Comparison of ENCODE assay signal across 8 cellular contexts in the genomic region with DNA sequence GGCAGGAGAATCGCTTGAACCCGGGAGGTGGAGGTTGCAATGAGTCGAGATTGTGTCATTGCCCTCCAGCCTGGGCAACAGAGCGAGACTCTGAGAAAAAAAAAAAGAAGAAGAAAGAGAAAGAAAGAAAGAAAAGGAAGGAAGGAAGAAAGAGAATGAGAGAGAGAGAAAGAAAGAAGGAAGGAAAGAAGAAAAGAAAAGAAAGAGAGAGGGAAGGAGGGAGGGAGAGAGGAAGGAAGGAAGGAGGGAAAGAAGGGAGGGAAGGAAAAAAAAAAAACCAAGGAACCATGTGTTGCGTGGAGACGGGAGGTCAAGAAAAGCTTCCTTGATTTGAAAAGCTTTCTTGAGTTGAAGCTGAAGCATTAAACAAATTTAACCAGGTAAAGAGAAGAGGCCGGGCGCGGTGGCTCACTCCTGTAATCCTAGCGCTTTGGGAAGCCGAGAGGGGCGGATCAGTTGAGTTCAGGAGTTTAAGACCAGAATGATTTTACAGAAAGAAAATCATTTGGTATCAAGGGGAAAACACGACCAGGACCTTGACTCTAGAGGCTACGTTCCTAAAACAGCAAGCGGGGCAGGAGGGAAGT.
DNase-seq lines count a peak whose midpoint lies in the region; ATAC-seq and TF ChIP-seq lines count a peak whose summit lies in the region.

No MANE protein-coding gene starts in this region.

- H3K4me3 ChIP-seq in Caco-2 (ENCODE audit: low read depth, low read length) (peak overlapping the region; percentile 46), duodenal mucosa (ENCODE audit: low read depth in 1 of 2, low read length in 2 of 2) (peak overlapping the region; percentile 72 to 77)

- H3K27me3 Mint-ChIP-seq in Caco-2 (ENCODE audit: insufficient read depth, unreplicated experiment) (no peaks in the 10 kb centered on the region), IgD-negative memory B cell (no peaks in the 10 kb centered on the region), nephron progenitor cell (ENCODE audit: low read depth, poor library complexity) (peaks cover 10% of the 10 kb centered on the region)

- intact Hi-C loops in Caco-2 (cut with micrococcal nuclease; ENCODE audit: unreplicated experiment): loop anchor here (1.0 kb wide), 1 partner anchor 30 kb away; no protein-coding TSS in a partner anchor

- DNase-seq in Caco-2 (no peak), nephron progenitor cell (no peak), NCI-H146 treated with DMSO at 0.1 percent for 48 hours (lab: John Stamatoyannopoulos, UW; ENCODE audit: unreplicated experiment) (no peak), kidney tubule cell (ENCODE audit: low spot score) (no peak), islet precursor cell (no peak)

- H3K4me1 Mint-ChIP-seq in Caco-2 (ENCODE audit: low read depth, unreplicated experiment) (peaks cover 24% of the 10 kb centered on the region), IgD-negative memory B cell (peaks cover 19 to 25% (median 24%) of the 10 kb centered on the region in 3 donors), nephron progenitor cell (peaks cover 42% of the 10 kb centered on the region)

- H3K27ac Mint-ChIP-seq in Caco-2 (ENCODE audit: unreplicated experiment) (peak overlapping the region; percentile 72), IgD-negative memory B cell (peak overlapping the region; percentile 81 to 87 (median 87)), nephron progenitor cell (no peak overlapping the region)

- H3K4me1 ChIP-seq in Caco-2 (0 out of 2 replicates have a peak, but pooled peaks cover 6% of the 10 kb centered on the region), duodenal mucosa (ENCODE audit: control insufficient read depth in 1 of 2, insufficient read depth in 2 of 2, low read length in 2 of 2) (peaks cover 0 to 11% of the 10 kb centered on the region in 2 donors)

- H3K4me3 Mint-ChIP-seq in Caco-2 (ENCODE audit: unreplicated experiment) (peak overlapping the region; percentile 75), IgD-negative memory B cell (peak overlapping the region; percentile 81 to 95 (median 91)), nephron progenitor cell (peak overlapping the region; percentile 84)

- peak overlapping the region; percentile 56 to 57 for H3K9ac ChIP-seq in duodenal mucosa (ENCODE audit: low read depth in 1 of 2, low read length in 2 of 2)

- H3K27me3 ChIP-seq in Caco-2 (replicated peaks; ENCODE audit: control insufficient read depth, insufficient read depth, low read length): no peaks in the 10 kb centered on the region
- H3K27me3 ChIP-seq in duodenal mucosa (ENCODE audit: control insufficient read depth in 1 of 2, insufficient read depth in 2 of 2, low read length in 2 of 2): no peaks in the 10 kb centered on the region

- H3K36me3 Mint-ChIP-seq in Caco-2 (ENCODE audit: insufficient read depth, unreplicated experiment): peaks cover 15% of the 10 kb centered on the region
- H3K36me3 Mint-ChIP-seq in IgD-negative memory B cell: no peaks in the 10 kb centered on the region
- H3K36me3 Mint-ChIP-seq in nephron progenitor cell (ENCODE audit: low read depth): no peaks in the 10 kb centered on the region

- H3K27ac ChIP-seq in duodenal mucosa (ENCODE audit: low read depth, low read length): no peak overlapping the region

- BruUV-seq in Caco-2 (replicated peaks; lab: Mats Ljungman, UMichigan): no TSS peak

- H3K9me3 Mint-ChIP-seq in Caco-2 (ENCODE audit: unreplicated experiment): no peaks in the 10 kb centered on the region
- H3K9me3 Mint-ChIP-seq in IgD-negative memory B cell: no peaks in the 10 kb centered on the region
- no peaks in the 10 kb centered on the region for H3K9me3 Mint-ChIP-seq in nephron progenitor cell

- TF ChIP-seq CTCF in Caco-2 (IDR thresholded peaks at IDR 0.05; ENCODE audit: insufficient read depth in 1 of 2, low read depth in 1 of 2, low read length in 1 of 2, severe bottlenecking in 1 of 2, unreplicated experiment in 1 of 2) (no peak), nephron progenitor cell (IDR thresholded peaks at IDR 0.05) (no peak)

- no peak for ATAC-seq in GM18502 (IDR thresholded peaks at IDR 0.05; ENCODE audit: poor library complexity, unreplicated experiment)

- H3K9me3 ChIP-seq in Caco-2: no peaks in the 10 kb centered on the region
- no peaks in the 10 kb centered on the region for H3K9me3 ChIP-seq in duodenal mucosa (ENCODE audit: control insufficient read depth in 1 of 2, low read length in 2 of 2)

- no peaks in the 10 kb centered on the region for H3K36me3 ChIP-seq in Caco-2 (ENCODE audit: control insufficient read depth, insufficient read depth, low read length)
- H3K36me3 ChIP-seq in duodenal mucosa (ENCODE audit: control insufficient read depth in 1 of 2, insufficient read depth in 2 of 2, low read length in 2 of 2): no peaks in the 10 kb centered on the region

- POLR2A ChIA-PET in Caco-2 (lab: Charles Lee): interaction anchor here (0.6 to 1.0 kb wide), 2 partner anchors 10 to 23 kb away, joined by 3 read pairs; no protein-coding TSS in a partner anchor

- CTCF ChIA-PET in Caco-2 (lab: Charles Lee): interaction anchor here (0.7 to 1.0 kb wide), 4 partner anchors 10 to 60 kb away, joined by 3 to 7 read pairs (median 4); a partner anchor contains a TSS
